22 cellular contexts compared by ENCODE assay signal in the genomic region with DNA sequence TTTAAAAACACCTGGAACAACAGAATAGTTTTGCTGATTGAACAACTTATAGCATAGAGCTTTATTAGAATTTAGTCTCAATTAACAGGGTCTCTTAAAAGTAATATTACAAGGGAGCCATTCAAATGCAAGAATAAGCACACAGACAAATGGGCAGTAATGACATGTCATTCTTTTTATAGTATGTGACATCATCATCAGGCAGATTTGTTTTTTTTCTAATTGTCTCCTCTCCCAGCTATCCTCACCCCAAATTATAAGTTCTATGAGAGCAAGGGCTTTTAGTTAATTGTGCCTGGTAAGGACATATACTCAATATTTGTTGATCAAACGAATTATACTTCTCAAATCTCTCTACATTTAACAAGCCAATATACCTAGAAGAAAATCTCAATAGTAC. TPM values are rescaled to one million over a fixed set of nuclear protein-coding genes. Genes with fewer than 3 reads are reported as not detected.
DNase-seq lines count a peak whose midpoint lies in the region; ATAC-seq, FAIRE-seq and TF ChIP-seq lines count a peak whose summit lies in the region.
"Had no signal": no experiment of that assay in that cellular context is flagged by ENCODE, and none has a peak within 500 bp of the region (broad histone marks: within the 10 kb centered on the region; RNA-seq: fewer than 3 reads in every experiment).

No MANE protein-coding gene starts in this region.

- no peak overlapping the region for H3K27ac ChIP-seq in HEK293 (ENCODE audit: extremely low read depth, low read depth, low read length)
- no peak overlapping the region for H3K27ac ChIP-seq in astrocyte (ENCODE audit: low read depth, low read length)
- peak overlapping the region; percentile 95 for H3K27ac ChIP-seq in smooth muscle cell (ENCODE audit: low read depth)
- H3K27ac ChIP-seq: BLaER1, RWPE1, SK-N-MC had no signal

- H3K4me3 Mint-ChIP-seq in astrocyte (ENCODE audit: unreplicated experiment) = no peak overlapping the region
- H3K4me3 Mint-ChIP-seq: CD4-positive, alpha-beta T cell had no signal

- H3K9me3 ChIP-seq in HEK293 (ENCODE audit: control insufficient read depth, insufficient read depth, low read depth, low read length) (no peaks in the 10 kb centered on the region), astrocyte (ENCODE audit: insufficient read depth, low read depth, low read length) (no peaks in the 10 kb centered on the region), smooth muscle cell (replicated peaks; ENCODE audit: low read depth) (no peaks in the 10 kb centered on the region)
- H3K9me3 ChIP-seq: BLaER1, MG63 had no signal

- CTCF ChIA-PET in HEK293 (lab: Yijun Ruan, JAX) = interaction anchor here (0.9 to 1.0 kb wide), 2 partner anchors 33 to 115 kb away, joined by 3 to 4 read pairs; partner anchors contain the start of gene DOP1A

- H3K36me3 ChIP-seq in HEK293 (ENCODE audit: control insufficient read depth in 2 of 2, insufficient read depth in 1 of 2, low read length in 2 of 2) (peaks cover 48 to 94% of the 10 kb centered on the region in 2 experiments), astrocyte (ENCODE audit: insufficient read depth, low read length) (peaks cover 68% of the 10 kb centered on the region), smooth muscle cell (ENCODE audit: low read depth) (peaks cover 31% of the 10 kb centered on the region)

- no peaks in the 10 kb centered on the region for H3K27me3 Mint-ChIP-seq in astrocyte (ENCODE audit: low read depth, unreplicated experiment)
- H3K27me3 Mint-ChIP-seq: CD4-positive, alpha-beta T cell had no signal

- DNase-seq in astrocyte (ENCODE audit: low read depth) (no peak), smooth muscle cell (lab: John Stamatoyannopoulos, UW; ENCODE audit: unreplicated experiment) (no peak), SW 1271 (lab: John Stamatoyannopoulos, UW) (no peak)
- no peak for DNase-seq in activated effector memory CD4-positive, alpha-beta T cell treated with Interleukin-2 at 50 U/mL for 16 hours
- DNase-seq: CD4-positive, alpha-beta T cell; COR-L47; DMS79; GOT3; HCEC 1CT; MG63; NCI-H1048; NCI-H1436 treated with DMSO at 0.1 percent for 48 hours; NCI-H1930; NCI-H69; SHP77 treated with DMSO at 0.1 percent for 48 hours had no signal

- TF ChIP-seq CTCF in HEK293 (tag by site-specific recombination; IDR thresholded peaks at IDR 0.05) (no peak), astrocyte (IDR thresholded peaks at IDR 0.05; ENCODE audit: insufficient read depth, low read depth, low read length) (no peak), smooth muscle cell (IDR thresholded peaks at IDR 0.05; ENCODE audit: borderline replicate concordance, insufficient read depth, poor library complexity, severe bottlenecking) (no peak)

- H3K79me2 ChIP-seq in astrocyte (ENCODE audit: insufficient read depth, low read length) = peaks cover 32% of the 10 kb centered on the region
- H3K79me2 ChIP-seq in smooth muscle cell (ENCODE audit: low read depth) = peaks cover 51% of the 10 kb centered on the region

- peaks cover 32% of the 10 kb centered on the region for H3K36me3 Mint-ChIP-seq in astrocyte (ENCODE audit: low read depth, unreplicated experiment)

- ATAC-seq in GM18502 (IDR thresholded peaks at IDR 0.05; ENCODE audit: poor library complexity, unreplicated experiment) = no peak
- ATAC-seq: GM12878 had no signal

- no peak overlapping the region for H2AFZ ChIP-seq in astrocyte (ENCODE audit: low read depth, low read length)
- H2AFZ ChIP-seq in smooth muscle cell (ENCODE audit: low read depth) = no peak overlapping the region

- peaks cover 64% of the 10 kb centered on the region for H3F3A ChIP-seq in smooth muscle cell (ENCODE audit: low read depth)

- POLR2A ChIA-PET in HEK293 (lab: Yijun Ruan, JAX) = no interaction called here

- H3K9ac ChIP-seq in astrocyte (ENCODE audit: low read length) (no peak overlapping the region), smooth muscle cell (ENCODE audit: low read depth) (peak overlapping the region; percentile 75)
- H3K9ac ChIP-seq: BLaER1 had no signal

- no peak overlapping the region for H3K4me3 ChIP-seq in HEK293 (ENCODE audit: low read depth, low read length)
- no peak overlapping the region for H3K4me3 ChIP-seq in astrocyte (ENCODE audit: insufficient read depth, low read depth, low read length)
- no peak overlapping the region for H3K4me3 ChIP-seq in smooth muscle cell
- H3K4me3 ChIP-seq: BLaER1, GM12878, MG63, SK-N-MC had no signal

- H3K27me3 ChIP-seq in astrocyte (ENCODE audit: insufficient read depth, low read length) = no peaks in the 10 kb centered on the region
- no peaks in the 10 kb centered on the region for H3K27me3 ChIP-seq in smooth muscle cell (ENCODE audit: low read depth)
- H3K27me3 ChIP-seq: BLaER1, MG63 had no signal

- H3K4me2 ChIP-seq in astrocyte (ENCODE audit: low read length) (no peak overlapping the region), smooth muscle cell (peak overlapping the region; percentile 78)
- H3K4me2 ChIP-seq: BLaER1 had no signal

- WGBS in smooth muscle cell (ENCODE audit: low lambda C conversion rate) = 100% methylated on average over 1 of the region's 1 CpG

- H3K9me3 Mint-ChIP-seq in astrocyte (ENCODE audit: unreplicated experiment) = no peaks in the 10 kb centered on the region
- H3K9me3 Mint-ChIP-seq: CD4-positive, alpha-beta T cell had no signal

- H3K4me1 ChIP-seq in HEK293 (ENCODE audit: control insufficient read depth, insufficient read depth, low read length) (no peaks in the 10 kb centered on the region), astrocyte (ENCODE audit: insufficient read depth, low read length) (peaks cover 22% of the 10 kb centered on the region), smooth muscle cell (ENCODE audit: low read depth) (peaks cover 11% of the 10 kb centered on the region)
- H3K4me1 ChIP-seq: BLaER1 had no signal

- H3K27ac Mint-ChIP-seq in astrocyte (ENCODE audit: unreplicated experiment) = peak overlapping the region; percentile 80
- H3K27ac Mint-ChIP-seq: CD4-positive, alpha-beta T cell had no signal

- FAIRE-seq in astrocyte (lab: Jason Lieb, UNC) (no peak), islet of Langerhans (lab: Jason Lieb, UNC) (peak; percentile 94)
- FAIRE-seq: GM12878 had no signal

- peaks cover 35% of the 10 kb centered on the region for H3K4me1 Mint-ChIP-seq in astrocyte (ENCODE audit: low read depth, unreplicated experiment)

- H4K20me1 ChIP-seq in astrocyte (ENCODE audit: insufficient read depth, low read length) (peaks cover 68% of the 10 kb centered on the region), smooth muscle cell (ENCODE audit: low read depth) (peaks cover 91% of the 10 kb centered on the region)
- H4K20me1 ChIP-seq: BLaER1 had no signal

TF ChIP-seq in HEK293, 187 proteins besides CTCF, POLR2A, EP300 and RAD21:
- TF ChIP-seq ZNF629 (tag by site-specific recombination; IDR thresholded peaks at IDR 0.05) (peak; percentile 51; the same call in 1 of the 2 replicates), ZNF529 (tag by site-specific recombination; IDR thresholded peaks at IDR 0.05; ENCODE audit: insufficient replicate concordance) (no peak), SP7 (tag by site-specific recombination; IDR thresholded peaks at IDR 0.05) (0 out of 2 replicates have a peak, but pooled peaks have one; percentile 31), GLI4 (tag by site-specific recombination; IDR thresholded peaks at IDR 0.05) (no peak), ZNF362 (tag by site-specific recombination; IDR thresholded peaks at IDR 0.05) (peak; percentile 53; the same call in 1 of the 2 replicates)
- TF ChIP-seq, protein P1, sequence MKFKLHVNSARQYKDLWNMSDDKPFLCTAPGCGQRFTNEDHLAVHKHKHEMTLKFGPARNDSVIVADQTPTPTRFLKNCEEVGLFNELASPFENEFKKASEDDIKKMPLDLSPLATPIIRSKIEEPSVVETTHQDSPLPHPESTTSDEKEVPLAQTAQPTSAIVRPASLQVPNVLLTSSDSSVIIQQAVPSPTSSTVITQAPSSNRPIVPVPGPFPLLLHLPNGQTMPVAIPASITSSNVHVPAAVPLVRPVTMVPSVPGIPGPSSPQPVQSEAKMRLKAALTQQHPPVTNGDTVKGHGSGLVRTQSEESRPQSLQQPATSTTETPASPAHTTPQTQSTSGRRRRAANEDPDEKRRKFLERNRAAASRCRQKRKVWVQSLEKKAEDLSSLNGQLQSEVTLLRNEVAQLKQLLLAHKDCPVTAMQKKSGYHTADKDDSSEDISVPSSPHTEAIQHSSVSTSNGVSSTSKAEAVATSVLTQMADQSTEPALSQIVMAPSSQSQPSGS (tag by site-specific recombination; IDR thresholded peaks at IDR 0.05; ENCODE audit: low read depth) = peak; percentile 78

RNA-seq across cellular contexts. Expression of gene PGM3, which starts 11.0 kb away (rescaled TPM):
- 147 and 151 TPM in 2 replicates for total RNA-seq in astrocyte
- total RNA-seq in smooth muscle cell = 173 and 206 TPM in 2 replicates
- polyA plus RNA-seq in smooth muscle cell = 139 and 163 TPM in 2 replicates

RNA-seq across cellular contexts. Expression of gene RWDD2A, which starts 11.0 kb away (rescaled TPM):
- total RNA-seq in astrocyte (4.7 and 4.9 TPM in 2 replicates), smooth muscle cell (4.2 and 6.9 TPM in 2 replicates)
- polyA plus RNA-seq in smooth muscle cell = 3.6 and 4.6 TPM in 2 replicates
